10 cellular contexts compared by ENCODE assay signal in the genomic region with DNA sequence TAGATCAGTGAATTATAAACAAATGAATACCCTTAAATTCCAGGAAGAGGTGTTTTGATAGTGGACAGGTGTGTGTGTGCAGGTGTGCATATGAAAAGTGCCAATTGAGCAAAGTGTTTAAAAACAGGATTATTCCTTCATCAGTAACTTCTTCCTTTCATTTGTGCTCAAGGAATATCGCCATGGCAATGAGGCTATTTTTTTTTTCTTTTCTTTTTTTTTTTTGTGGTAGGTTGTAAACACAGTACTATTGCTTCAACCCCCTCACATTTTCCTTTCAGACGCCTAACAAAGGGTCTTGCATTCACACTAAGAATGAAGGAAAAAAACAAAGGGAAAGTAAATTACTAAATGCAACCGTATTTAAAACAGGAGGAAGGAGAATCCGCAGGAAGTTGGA. TPM values are rescaled to one million over a fixed set of nuclear protein-coding genes. Genes with fewer than 3 reads are reported as not detected.
DNase-seq lines count a peak whose midpoint lies in the region; ATAC-seq and TF ChIP-seq lines count a peak whose summit lies in the region.
"Had no signal": no experiment of that assay in that cellular context is flagged by ENCODE, and none has a peak within 500 bp of the region (broad histone marks: within the 10 kb centered on the region; RNA-seq: fewer than 3 reads in every experiment).

No MANE protein-coding gene starts in this region.

- peak overlapping the region; percentile 65; the same call in 1 of the 2 replicates for H2AFZ ChIP-seq in PC-9

- DNase-seq in CD4-positive, alpha-beta T cell, result no peak
- DNase-seq in PC-9, result no peak
- no peak for DNase-seq in ovary
- no peak for DNase-seq in SHP77 treated with DMSO at 0.1 percent for 48 hours (lab: John Stamatoyannopoulos, UW)
- DNase-seq in SIG-M5 (lab: John Stamatoyannopoulos, UW), result no peak
- no peak for DNase-seq in NCI-H774 (lab: John Stamatoyannopoulos, UW)
- DNase-seq: NCI-H2107, T-helper 9 cell had no signal

- peaks cover 63% of the 10 kb centered on the region for H3F3A ChIP-seq in PC-9 (ENCODE audit: insufficient read depth, low read depth)

- no peaks in the 10 kb centered on the region for H3K9me2 ChIP-seq in PC-9 (ENCODE audit: insufficient read depth)

- H3K4me1 ChIP-seq in PC-9 (replicated peaks; ENCODE audit: insufficient read depth) (peaks cover 58% of the 10 kb centered on the region), endocrine pancreas (ENCODE audit: control insufficient read depth, insufficient read depth, low read length) (no peaks in the 10 kb centered on the region), ovary (ENCODE audit: insufficient read depth) (peaks cover 3% of the 10 kb centered on the region)

- CTCF ChIA-PET in CD4-positive, alpha-beta T cell (lab: Charles Lee), result interaction anchor here (1.3 kb wide), 1 partner anchor 96 kb away, joined by 3 read pairs; no protein-coding TSS in a partner anchor
- CTCF ChIA-PET in PC-9 (lab: Charles Lee), result no interaction called here

- H3K4me3 ChIP-seq in PC-9 (peak overlapping the region; percentile 69), endocrine pancreas (ENCODE audit: control insufficient read depth, insufficient read depth, low read length) (peak overlapping the region; percentile 45), ovary (no peak overlapping the region)

- H3K36me3 ChIP-seq in PC-9 (ENCODE audit: low read depth), result no peaks in the 10 kb centered on the region
- H3K36me3 ChIP-seq in endocrine pancreas (ENCODE audit: control insufficient read depth, insufficient read depth, low read length), result no peaks in the 10 kb centered on the region
- H3K36me3 ChIP-seq in ovary, result no peaks in the 10 kb centered on the region

- H3K79me2 ChIP-seq in PC-9 (ENCODE audit: low read depth), result peaks cover 51% of the 10 kb centered on the region

- no peak for TF ChIP-seq EP300 in ovary (IDR thresholded peaks at IDR 0.05)

- H4K20me1 ChIP-seq in PC-9 (ENCODE audit: insufficient read depth), result peaks cover 10% of the 10 kb centered on the region

- H3K4me1 Mint-ChIP-seq in CD4-positive, alpha-beta T cell (ENCODE audit: low read depth), result peaks cover 54% of the 10 kb centered on the region

- H3K9ac ChIP-seq in endocrine pancreas (ENCODE audit: control insufficient read depth, insufficient read depth, low read length), result no peak overlapping the region

- no peaks in the 10 kb centered on the region for H3K27me3 Mint-ChIP-seq in CD4-positive, alpha-beta T cell

- no peaks in the 10 kb centered on the region for H3K9me3 ChIP-seq in CD4-positive, alpha-beta T cell (ENCODE audit: control insufficient read depth, low read length)
- H3K9me3 ChIP-seq in PC-9 (ENCODE audit: insufficient read depth, low read depth) (no peaks in the 10 kb centered on the region), endocrine pancreas (ENCODE audit: control insufficient read depth, low read length) (no peaks in the 10 kb centered on the region), ovary (no peaks in the 10 kb centered on the region)

- peaks cover 16% of the 10 kb centered on the region for H3K36me3 Mint-ChIP-seq in CD4-positive, alpha-beta T cell (ENCODE audit: low read depth)

- H3K9me3 Mint-ChIP-seq in CD4-positive, alpha-beta T cell, result no peaks in the 10 kb centered on the region

- H3K27ac Mint-ChIP-seq in CD4-positive, alpha-beta T cell, result peak overlapping the region; percentile 97

- no TSS peak for BruUV-seq in PC-9 (replicated peaks; lab: Mats Ljungman, UMichigan)

- intact Hi-C loops in CD4-positive, alpha-beta T cell (cut with DNase I, micrococcal nuclease), result no loop called here
- intact Hi-C loops in PC-9 (cut with micrococcal nuclease; ENCODE audit: unreplicated experiment) (loop anchor here (10.0 kb wide), 2 partner anchors 281 to 1149 kb away; a partner anchor contains a TSS), ovary (cut with DNase I) (loop anchor here in 1 of 4 donors (5.0 kb wide), 1 partner anchor 98 kb away; a partner anchor contains a TSS)

- no peak overlapping the region for H3K27ac ChIP-seq in CD4-positive, alpha-beta T cell (ENCODE audit: low read depth, low read length)
- peak overlapping the region; percentile 98 for H3K27ac ChIP-seq in PC-9
- H3K27ac ChIP-seq in ovary, result peak overlapping the region; percentile 91 to 96

- TF ChIP-seq CTCF in CD4-positive, alpha-beta T cell (IDR thresholded peaks at IDR 0.05), result no peak
- TF ChIP-seq CTCF in PC-9 (conservative IDR thresholded peaks at IDR 0.05) (no peak), ovary (IDR thresholded peaks at IDR 0.05) (no peak)

- ATAC-seq in CD4-positive, alpha-beta T cell (ENCODE audit: poor library complexity), result no peak
- no peak for ATAC-seq in HG02981 (IDR thresholded peaks at IDR 0.05; ENCODE audit: unreplicated experiment)

- H3K4me2 ChIP-seq in PC-9, result peak overlapping the region; percentile 98

- H3K4me3 Mint-ChIP-seq in CD4-positive, alpha-beta T cell, result peak overlapping the region; percentile 96

- no peak for TF ChIP-seq POLR2A in ovary (IDR thresholded peaks at IDR 0.05)

- POLR2A ChIA-PET in CD4-positive, alpha-beta T cell (lab: Charles Lee), result interaction anchor here (2.9 kb wide), 1 partner anchor 11 kb away, joined by 23 read pairs; a partner anchor contains a TSS
- POLR2A ChIA-PET in PC-9 (lab: Charles Lee; ENCODE audit: unreplicated experiment), result interaction anchor here (0.6 kb wide), 1 partner anchor 39 kb away, joined by 3 read pairs; no protein-coding TSS in a partner anchor

- H3K27me3 ChIP-seq in CD4-positive, alpha-beta T cell (ENCODE audit: control insufficient read depth, insufficient read depth, low read length), result no peaks in the 10 kb centered on the region
- H3K27me3 ChIP-seq in PC-9 (ENCODE audit: insufficient read depth, low read depth) (no peaks in the 10 kb centered on the region), endocrine pancreas (ENCODE audit: control insufficient read depth, insufficient read depth, low read length) (no peaks in the 10 kb centered on the region), ovary (no peaks in the 10 kb centered on the region)

- 49 to 60% (median 52%) methylated on average over 4 of the region's 4 CpGs for WGBS in ovary, 3 donors

RNA-seq across cellular contexts. Expression of a gene that starts 2.0 kb away (rescaled TPM):
- 1 to 10 TPM; 8.3 to 9.8 TPM for total RNA-seq in CD4-positive, alpha-beta T cell
- total RNA-seq in PC-9 (2021) (334 and 340 TPM in 2 replicates), ovary (100 to 1,000 TPM; 119 to 506 (median 196) TPM)
- polyA plus RNA-seq in ovary, result 10 to 100 TPM; 41.9 to 66.0 TPM

RNA-seq across cellular contexts. Expression of a gene that starts 10.2 kb away (rescaled TPM):
- total RNA-seq in CD4-positive, alpha-beta T cell, result 1 to 10 TPM; 8.1 to 9.8 TPM
- 378 and 385 TPM in 2 replicates for total RNA-seq in PC-9 (2021)
- 100 to 1,000 TPM in 5 of 7 donors, 10 to 100 TPM in 2; 51.5 to 340 (median 140) TPM for total RNA-seq in ovary
- 10 to 100 TPM; 44.6 to 83.1 TPM for polyA plus RNA-seq in ovary

RNA-seq across cellular contexts. Expression of a gene that starts 10.5 kb away (rescaled TPM):
- total RNA-seq in CD4-positive, alpha-beta T cell, result 1 to 10 TPM; 1.7 to 1.8 TPM
- total RNA-seq in PC-9 (2021) (2.3 and 2.6 TPM in 2 replicates), ovary (1 to 10 TPM; 1.3 to 6.1 (median 3.9) TPM)
- polyA plus RNA-seq in ovary, result 1 to 10 TPM; 3.2 to 6.1 TPM

RNA-seq across cellular contexts. Expression of a gene that starts 18.8 kb away (rescaled TPM):
- 10 to 100 TPM; 12.6 to 13.7 TPM for total RNA-seq in CD4-positive, alpha-beta T cell
- total RNA-seq in PC-9 (2021) (67.5 and 74.3 TPM in 2 replicates), ovary (10 to 100 TPM; 35.9 to 58.3 (median 47.5) TPM)
- 10 to 100 TPM; 51.2 to 90.7 TPM for polyA plus RNA-seq in ovary

RNA-seq across cellular contexts. Expression of a gene that starts 30.0 kb away (rescaled TPM):
- 10 to 100 TPM; 43.9 to 44.2 TPM for total RNA-seq in CD4-positive, alpha-beta T cell
- total RNA-seq in PC-9 (2021) (99.6 and 124 TPM in 2 replicates), ovary (10 to 100 TPM; 16.0 to 73.6 (median 44.1) TPM)
- polyA plus RNA-seq in ovary, result 10 to 100 TPM; 21.1 to 29.8 TPM

Comparison
In these comparisons a context has a peak if more than half of its experiments do, and no peak if none do; other contexts are left out.
1. RNA of a gene that starts 2.0 kb away (total RNA-seq): 334 to 340 TPM in PC-9 and 119 to 506 TPM in ovary; 8.3 to 9.8 TPM in CD4-positive, alpha-beta T cell; every median in the first group is over 10 times any median in the second.
2. RNA of a gene that starts 10.2 kb away (total RNA-seq): 378 to 385 TPM in PC-9 and 51.5 to 340 TPM in ovary; 8.1 to 9.8 TPM in CD4-positive, alpha-beta T cell; every median in the first group is over 4 times any median in the second.